In genomic region chr1:219885680-219886079, GRCh38 we compare ENCODE assay signal across 38 cellular contexts. TPM values are rescaled to one million over a fixed set of nuclear protein-coding genes. Genes with fewer than 3 reads are reported as not detected.
"Had no signal": no experiment of that assay in that cellular context is flagged by ENCODE, and none has a peak within 500 bp of the region (broad histone marks: within the 10 kb centered on the region; RNA-seq: fewer than 3 reads in every experiment).

No MANE protein-coding gene starts in this region.

- H3K9me3 ChIP-seq: MG63 had no signal

- H3K4me3 ChIP-seq: MG63 had no signal

- DNase-seq: Kasumi-1, MG63, MM.1S, NCI-H1048, NCI-H1092, NCI-H1092 treated with DMSO at 0.1 percent for 48 hours, NCI-H1105, NCI-H1105 treated with DMSO at 0.1 percent for 48 hours, NCI-H1417, NCI-H1417 treated with DMSO at 0.1 percent for 48 hours, NCI-H1436, NCI-H1436 treated with DMSO at 0.1 percent for 48 hours, NCI-H146, NCI-H1694, NCI-H1694 treated with DMSO at 0.1 percent for 48 hours, NCI-H187, NCI-H187 treated with DMSO at 0.1 percent for 48 hours, NCI-H1930, NCI-H2029, NCI-H2029 treated with DMSO at 0.1 percent for 48 hours, NCI-H2081, NCI-H2081 treated with DMSO at 0.1 percent for 48 hours, NCI-H2107, NCI-H2171, NCI-H2171 treated with DMSO at 0.1 percent for 48 hours, NCI-H2227 treated with DMSO at 0.1 percent for 48 hours, NCI-H226, NCI-H345, NCI-H446, NCI-H446 treated with DMSO at 0.1 percent for 48 hours, NCI-H510A, NCI-H510A treated with DMSO at 0.1 percent for 48 hours, NCI-H524, NCI-H524 treated with DMSO at 0.1 percent for 48 hours had no signal

- H3K36me3 ChIP-seq: MG63 had no signal

RNA-seq across cellular contexts. Expression of gene SLC30A10, which starts 42.7 kb away (rescaled TPM):
- total RNA-seq: LHCN-M2, M059J, MCF 10A, NCI-H460 had no signal
